7 cellular contexts compared by ENCODE assay signal in genomic region chr12:91382081-91382543, GRCh38.
DNase-seq lines count a peak whose midpoint lies in the region; ATAC-seq, FAIRE-seq and TF ChIP-seq lines count a peak whose summit lies in the region.

No MANE protein-coding gene starts in this region.

- DNase-seq in GM18507 (ENCODE audit: extremely low spot score, insufficient read length, low read depth) (no peak), NCI-H2196 (lab: John Stamatoyannopoulos, UW; ENCODE audit: unreplicated experiment) (peak; percentile 77), WERI-Rb-1 (peak; percentile 76), cardiac fibroblast (ENCODE audit: low read depth in 2 of 2) (peak; percentile 83 to 88), iris pigment epithelial cell (ENCODE audit: low read depth) (peak; percentile 77)
- DNase-seq in stimulated activated CD4-positive, alpha-beta T cell treated with anti-CD3 and anti-CD28 coated beads, Interleukin-12 subunit alpha, Interleukin-12 subunit beta, amount 100 ng/mL, for 24 hours (ENCODE audit: low read depth in 2 of 2): peak; percentile 70 to 83

- TF ChIP-seq CTCF in WERI-Rb-1 (IDR thresholded peaks at IDR 0.05; ENCODE audit: low read depth, low read length) (peak; percentile 81), cardiac fibroblast (IDR thresholded peaks at IDR 0.05; ENCODE audit: low read depth, low read length) (peak; percentile 81)

- H3K27ac ChIP-seq in WERI-Rb-1: no peak overlapping the region

- ATAC-seq in HG03066 (IDR thresholded peaks at IDR 0.05; ENCODE audit: low read depth, unreplicated experiment): peak; percentile 71

- H3K27me3 ChIP-seq in WERI-Rb-1 (ENCODE audit: insufficient read depth, low read depth, severe bottlenecking): no peaks in the 10 kb centered on the region

- peak; percentile 93 for FAIRE-seq in GM18507 (lab: Jason Lieb, UNC)

- H3K4me3 ChIP-seq in WERI-Rb-1 (ENCODE audit: low read depth, low read length) (no peak overlapping the region), cardiac fibroblast (replicated peaks in 1 of 2; ENCODE audit: low read depth in 2 of 2, low read length in 2 of 2) (peak overlapping the region; percentile 40 to 55)

- H3K9me3 ChIP-seq in WERI-Rb-1 (ENCODE audit: severe bottlenecking): no peaks in the 10 kb centered on the region

- no peaks in the 10 kb centered on the region for H3K36me3 ChIP-seq in WERI-Rb-1
